In genomic region chr1:111491070-111491469, GRCh38 we compare ENCODE assay signal across 19 cellular contexts. TPM values are rescaled to one million over a fixed set of nuclear protein-coding genes. Genes with fewer than 3 reads are reported as not detected.
"Had no signal": no experiment of that assay in that cellular context is flagged by ENCODE, and none has a peak within 500 bp of the region (broad histone marks: within the 10 kb centered on the region; RNA-seq: fewer than 3 reads in every experiment).

No MANE protein-coding gene starts in this region.

- FAIRE-seq: endometrium, frontal cortex had no signal

- H3K4me3 ChIP-seq: cardiac muscle cell, neural progenitor cell, ovary, psoas muscle had no signal

- H2AFZ ChIP-seq: neural progenitor cell had no signal

- H3K27ac ChIP-seq: cardiac muscle cell, neural progenitor cell, ovary, psoas muscle had no signal

- ATAC-seq: activated CD4-positive, alpha-beta T cell treated with anti-CD3 and anti-CD28 coated beads for 36 hours; activated CD8-positive, alpha-beta memory T cell treated with anti-CD3 and anti-CD28 coated beads, Interleukin-2, amount 10 ng/mL, durations not matched to agents 7 days and 5 days; activated T-helper 17 cell treated with anti-CD3 and anti-CD28 coated beads, Interleukin-2, amount 50 U/mL, for 72 hours; left colon; naive thymus-derived CD4-positive, alpha-beta T cell; psoas muscle had no signal

- H3K36me3 ChIP-seq: cardiac muscle cell, neural progenitor cell, ovary had no signal

- DNase-seq: activated CD4-positive, alpha-beta memory T cell treated with anti-CD3 and anti-CD28 coated beads for 36 hours; activated CD4-positive, alpha-beta T cell treated with anti-CD3 and anti-CD28 coated beads for 36 hours; activated CD8-positive, alpha-beta memory T cell treated with anti-CD3 and anti-CD28 coated beads, Interleukin-2, amount 10 ng/mL, durations not matched to agents 7 days and 5 days; activated naive CD4-positive, alpha-beta T cell; activated naive CD8-positive, alpha-beta T cell treated with anti-CD3 and anti-CD28 coated beads, Interleukin-2, amount 10 ng/mL, durations not matched to agents 7 days and 5 days; activated T-cell treated with anti-CD3 and anti-CD28 coated beads, Interleukin-2, amount 50 U/mL, for 1 hour; left colon; mammary epithelial cell; naive thymus-derived CD4-positive, alpha-beta T cell; ovary; psoas muscle; stimulated activated naive CD4-positive, alpha-beta T cell treated with Interleukin-2 at 50 U/mL for 16 hours; SW 1271; T-helper 2 cell had no signal

- H3K9ac ChIP-seq: neural progenitor cell had no signal

- H3K4me2 ChIP-seq: neural progenitor cell had no signal

- H3K9me3 ChIP-seq: ovary, psoas muscle had no signal

- H3K27me3 ChIP-seq: cardiac muscle cell, neural progenitor cell, ovary had no signal

- H3K4me1 ChIP-seq: neural progenitor cell, psoas muscle had no signal

RNA-seq across cellular contexts. Expression of gene ADORA3, which starts 12.4 kb away (rescaled TPM):
- total RNA-seq: activated CD8-positive, alpha-beta memory T cell treated with anti-CD3 and anti-CD28 coated beads, Interleukin-2, amount 10 ng/mL, durations not matched to agents 7 days and 5 days; activated T-helper 17 cell treated with anti-CD3 and anti-CD28 coated beads, Interleukin-2, amount 50 U/mL, for 72 hours; cardiac muscle cell; mammary epithelial cell had no signal
- polyA plus RNA-seq: cardiac muscle cell; mammary epithelial cell; naive thymus-derived CD4-positive, alpha-beta T cell had no signal

RNA-seq across cellular contexts. Expression of gene TMIGD3, which starts 12.4 kb away (rescaled TPM):
- total RNA-seq: activated CD4-positive, alpha-beta T cell treated with anti-CD3 and anti-CD28 coated beads for 36 hours; cardiac muscle cell; mammary epithelial cell had no signal
- polyA plus RNA-seq: cardiac muscle cell; mammary epithelial cell; naive thymus-derived CD4-positive, alpha-beta T cell had no signal
